1 cellular context compared by ENCODE assay signal in genomic region chr7:101233907-101234547, GRCh38.
TF ChIP-seq lines count a peak whose summit lies in the region.

No MANE protein-coding gene starts in this region.

TF ChIP-seq in WTC11, 78 proteins besides CTCF, POLR2A, EP300 and RAD21 (continued from another document):
- TF ChIP-seq STAT6 (CRISPR knock-in tag; conservative IDR thresholded peaks at IDR 0.05; ENCODE audit: low read depth) (no peak), RELA (CRISPR knock-in tag; IDR thresholded peaks at IDR 0.05; ENCODE audit: borderline replicate concordance) (no peak), NFATC4 (CRISPR knock-in tag; IDR thresholded peaks at IDR 0.05) (no peak), RORB (CRISPR knock-in tag; IDR thresholded peaks at IDR 0.05) (no peak)
